ENCODE assay signal across 7 cellular contexts in genomic region chr2:237474931-237475703, GRCh38. TPM values are rescaled to one million over a fixed set of nuclear protein-coding genes. Genes with fewer than 3 reads are reported as not detected.
DNase-seq lines count a peak whose midpoint lies in the region; TF ChIP-seq lines count a peak whose summit lies in the region.

No MANE protein-coding gene starts in this region.

- POLR2A ChIA-PET in HEK293T (lab: Yijun Ruan, JAX) = interaction anchor here (0.7 to 1.0 kb wide), 5 partner anchors 18 to 97 kb away, joined by 3 to 8 read pairs (median 3); no protein-coding TSS in a partner anchor

- in situ Hi-C loops in GM13976 (cut with MboI; ENCODE audit: low sequenced_read_pairs, unreplicated experiment) (no loop called here), T47D (cut with HindIII; ENCODE audit: low pct_unique_long_range_greater_than_20kb, low sequenced_read_pairs) (no loop called here)

- peak overlapping the region; percentile 42 to 87 (median 69) for H3K27ac Mint-ChIP-seq in immature natural killer cell

- H3K4me3 ChIP-seq in NB4 (ENCODE audit: low read depth, low read length) = peak overlapping the region; percentile 54

- H3K4me3 Mint-ChIP-seq in immature natural killer cell = peak overlapping the region; percentile 83 to 88 (median 86)

- no peaks in the 10 kb centered on the region for H3K9me3 Mint-ChIP-seq in immature natural killer cell

- peak overlapping the region; percentile 89 for H3K27ac ChIP-seq in VCaP

- CTCF ChIA-PET in HEK293T (lab: Yijun Ruan, JAX) = interaction anchor here (1.5 kb wide), 1 partner anchor 54 kb away, joined by 5 read pairs; no protein-coding TSS in a partner anchor

- peaks cover 7 to 8% of the 10 kb centered on the region in 2 donors for H3K4me1 Mint-ChIP-seq in immature natural killer cell

- no peak for TF ChIP-seq POLR2A in NB4 (IDR thresholded peaks at IDR 0.05; ENCODE audit: extremely low read depth, insufficient read length)

- no peaks in the 10 kb centered on the region for H3K36me3 Mint-ChIP-seq in immature natural killer cell

- TF ChIP-seq CTCF in GM13976 (IDR thresholded peaks at IDR 0.05; ENCODE audit: borderline replicate concordance, control extremely low read depth, extremely low read depth, insufficient read depth, missing control alignments) (peak; percentile 90), NB4 (IDR thresholded peaks at IDR 0.05; ENCODE audit: low read depth, low read length) (peak; percentile 57), VCaP (conservative IDR thresholded peaks at IDR 0.05) (peak; percentile 93)

- peaks cover 0 to 3% (median 2%) of the 10 kb centered on the region in 3 donors for H3K27me3 Mint-ChIP-seq in immature natural killer cell (ENCODE audit: low read depth in 3 of 3)

- DNase-seq in GM13976 (ENCODE audit: low spot score) = peak; percentile 92
- DNase-seq in HEK293T (ENCODE audit: extremely low spot score) = peak; percentile 86
- DNase-seq in NB4 (ENCODE audit: low read depth) = peak; percentile 83
- DNase-seq in T47D (ENCODE audit: low read depth in 1 of 2, low spot score in 1 of 2) = peak; percentile 47 to 67
- peak; percentile 69 to 76 (median 76) for DNase-seq in immature natural killer cell
- DNase-seq in smooth muscle cell of the brain vasculature (ENCODE audit: low read depth, low spot score) = peak; percentile 82

TF ChIP-seq in HEK293T, 16 proteins besides CTCF, POLR2A, EP300 and RAD21:
- TF ChIP-seq SP1 (IDR thresholded peaks at IDR 0.05) (no peak), FOXK2 (IDR thresholded peaks at IDR 0.05) (no peak), SUZ12 (IDR thresholded peaks at IDR 0.05) (no peak), ARNT (IDR thresholded peaks at IDR 0.05) (no peak), FOXA1 (IDR thresholded peaks at IDR 0.05) (no peak), BHLHE40 (IDR thresholded peaks at IDR 0.05; ENCODE audit: borderline replicate concordance) (no peak), TARDBP (IDR thresholded peaks at IDR 0.05) (no peak), FOXM1 (IDR thresholded peaks at IDR 0.05; ENCODE audit: borderline replicate concordance) (no peak), ZNF384 (IDR thresholded peaks at IDR 0.05) (no peak), NFRKB (IDR thresholded peaks at IDR 0.05) (no peak), HDGF (IDR thresholded peaks at IDR 0.05; ENCODE audit: borderline replicate concordance) (no peak), L3MBTL2 (conservative IDR thresholded peaks at IDR 0.05) (no peak), LEF1 (IDR thresholded peaks at IDR 0.05; ENCODE audit: borderline replicate concordance) (no peak), ELF4 (IDR thresholded peaks at IDR 0.05) (no peak), PKNOX1 (IDR thresholded peaks at IDR 0.05) (no peak), CTBP1 (IDR thresholded peaks at IDR 0.05; ENCODE audit: borderline replicate concordance) (no peak)
TF ChIP-seq in HEK293T: peak in this region for 0.

RNA-seq across cellular contexts. Expression of gene MLPH, which starts 11.9 kb away (rescaled TPM):
- not detected for polyA plus RNA-seq in immature natural killer cell

Comparison
In these comparisons a context has a peak if more than half of its experiments do, and no peak if none do; other contexts are left out.
1. Peak in every context shown above with its lines: DNase-seq, H3K4me3 ChIP-seq and H3K27ac ChIP-seq.